Comparison of ENCODE assay signal across 1 cellular context in genomic region chr18:48106976-48107781, GRCh38.
TF ChIP-seq lines count a peak whose summit lies in the region.

No MANE protein-coding gene starts in this region.

TF ChIP-seq in H1, 55 proteins besides CTCF, POLR2A, EP300 and RAD21 (continued from another document):
- TF ChIP-seq MAX (IDR thresholded peaks at IDR 0.05) (no peak), POU5F1 (IDR thresholded peaks at IDR 0.05; ENCODE audit: low read depth, low read length) (no peak), GABPA (IDR thresholded peaks at IDR 0.05; ENCODE audit: borderline replicate concordance, insufficient read depth, low read length) (no peak), E2F6 (IDR thresholded peaks at IDR 0.05) (no peak), RFX5 (IDR thresholded peaks at IDR 0.05; ENCODE audit: borderline replicate concordance, low read depth, low read length) (no peak), POLR2AphosphoS5 (IDR thresholded peaks at IDR 0.05; ENCODE audit: low read depth, low read length) (no peak)
